Comparison of ENCODE assay signal across 12 cellular contexts in the genomic region with DNA sequence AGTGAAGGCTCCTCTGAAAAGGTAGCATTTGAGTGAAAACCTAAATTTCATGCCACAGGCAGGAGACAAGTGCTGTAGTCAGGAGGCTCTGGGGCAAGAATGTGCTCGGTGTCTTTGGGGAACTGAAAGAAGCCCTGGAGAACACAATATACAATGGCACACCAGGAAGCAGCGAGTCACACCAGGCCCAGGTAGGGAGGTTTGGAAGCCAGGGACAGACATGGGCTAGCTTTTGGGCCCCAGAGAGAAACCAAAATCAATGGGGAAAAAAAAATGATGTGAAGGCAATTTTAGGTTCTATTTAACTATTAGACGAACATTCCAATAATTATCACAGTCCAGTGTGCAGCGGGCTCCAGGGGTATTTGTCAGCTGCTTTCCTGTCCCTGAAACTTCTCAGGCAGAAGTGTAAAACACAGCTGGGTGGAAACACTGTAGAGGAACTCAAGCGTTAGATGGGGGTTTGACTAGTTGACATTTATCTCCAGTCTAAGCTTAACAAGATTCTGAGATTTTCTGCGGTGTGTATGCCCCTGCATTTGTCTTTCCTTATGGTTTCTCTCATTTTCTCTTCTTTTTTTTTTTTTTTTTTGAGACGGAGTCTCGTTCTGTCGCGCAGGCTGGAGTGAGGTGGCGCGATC. TPM values are rescaled to one million over a fixed set of nuclear protein-coding genes. Genes with fewer than 3 reads are reported as not detected.
DNase-seq lines count a peak whose midpoint lies in the region; ATAC-seq, FAIRE-seq and TF ChIP-seq lines count a peak whose summit lies in the region.
"Had no signal": no experiment of that assay in that cellular context is flagged by ENCODE, and none has a peak within 500 bp of the region (broad histone marks: within the 10 kb centered on the region; RNA-seq: fewer than 3 reads in every experiment).

No MANE protein-coding gene starts in this region.

- 30% methylated on average over 6 of the region's 12 CpGs for whole genome bisulfite sequencing in GM12878 (ENCODE audit: insufficient coverage, insufficient replicate concordance, low lambda C conversion rate, missing lambda C conversion rate)

- TF ChIP-seq EP300 in GM12878 (IDR thresholded peaks at IDR 0.05; ENCODE audit: borderline replicate concordance in 1 of 2, control insufficient read depth in 1 of 2, low read depth in 2 of 2, low read length in 2 of 2) = peak; percentile 20 to 43; a peak in 2 of 4 replicates

- H3K9me3 ChIP-seq in GM12878 (replicated peaks; ENCODE audit: control insufficient read depth, insufficient read depth, low read length) = no peaks in the 10 kb centered on the region; the same call in 1 of the 3 replicates
- no peaks in the 10 kb centered on the region for H3K9me3 ChIP-seq in BE2C

- SMC1A ChIA-PET in GM12878 (lab: Charles Lee; ENCODE audit: uncharacterized antibody, unreplicated experiment) = interaction anchor here (0.6 to 1.8 kb wide), 21 partner anchors 11 to 811 kb away, joined by 3 to 15 read pairs (median 5); no protein-coding TSS in a partner anchor

- BruUV-seq in GM12878 (replicated peaks; lab: Mats Ljungman, UMichigan) = no TSS peak

- H4K20me1 ChIP-seq in GM12878 (ENCODE audit: control insufficient read depth, insufficient read depth) = no peaks in the 10 kb centered on the region

- peak; percentile 95 for FAIRE-seq in GM12878 (lab: Jason Lieb, UNC)
- FAIRE-seq: bronchial epithelial cell had no signal

- no peaks in the 10 kb centered on the region for H3K79me2 ChIP-seq in GM12878 (ENCODE audit: control insufficient read depth, insufficient read depth, low read length)

- peak overlapping the region; percentile 68 for H3K27ac ChIP-seq in GM12878 (ENCODE audit: control insufficient read depth, insufficient read depth)
- H3K27ac ChIP-seq: upper lobe of left lung had no signal

- no peaks in the 10 kb centered on the region for H3K27me3 ChIP-seq in GM12878 (replicated peaks in 1 of 2; ENCODE audit: control insufficient read depth in 2 of 2, insufficient read depth in 2 of 2, low read length in 1 of 2)
- H3K27me3 ChIP-seq in BE2C = no peaks in the 10 kb centered on the region
- H3K27me3 ChIP-seq: upper lobe of left lung had no signal

- peak; percentile 91 for ATAC-seq in GM18861 (IDR thresholded peaks at IDR 0.05; ENCODE audit: unreplicated experiment)
- peak; percentile 93 for ATAC-seq in GM21447 (IDR thresholded peaks at IDR 0.05; ENCODE audit: unreplicated experiment)
- ATAC-seq in HG03095 (IDR thresholded peaks at IDR 0.05; ENCODE audit: unreplicated experiment) = peak; percentile 90
- ATAC-seq in GM12878 = peak; percentile 98
- ATAC-seq: activated T-helper 17 cell treated with anti-CD3 and anti-CD28 coated beads, Interleukin-2, amount 50 U/mL, for 72 hours; left colon had no signal

- intact Hi-C loops in GM12878 (cut with micrococcal nuclease; ENCODE audit: unreplicated experiment) = loop anchor here (5.0 kb wide), 1 partner anchor 115 kb away; no protein-coding TSS in a partner anchor

- peak overlapping the region; percentile 62 for H2AFZ ChIP-seq in GM12878 (ENCODE audit: control insufficient read depth, low read depth, low read length)

- no peak for TF ChIP-seq CTCF in GM12878 (IDR thresholded peaks at IDR 0.05 in 2 of 3, conservative IDR thresholded peaks at IDR 0.05 in 1 of 3; ENCODE audit: control insufficient read depth in 2 of 3, extremely low read depth in 1 of 3, insufficient read depth in 1 of 3, low read depth in 3 of 3, low read length in 3 of 3)
- no peak for TF ChIP-seq CTCF in BE2C (IDR thresholded peaks at IDR 0.05; ENCODE audit: low read depth, low read length)

- in situ Hi-C loops in GM12878 (cut with MboI) = no loop called here

- CTCF ChIA-PET in GM12878 (lab: Yijun Ruan, JAX) = interaction anchor here (0.6 to 1.5 kb wide), 7 partner anchors 15 to 286 kb away, joined by 3 to 8 read pairs (median 4); no protein-coding TSS in a partner anchor

- H3K36me3 ChIP-seq in GM12878 (ENCODE audit: control insufficient read depth in 2 of 2, insufficient read depth in 2 of 2, low read length in 1 of 2) (no peaks in the 10 kb centered on the region), BE2C (no peaks in the 10 kb centered on the region)
- H3K36me3 ChIP-seq: upper lobe of left lung had no signal

- H3K4me1 ChIP-seq in GM12878 (ENCODE audit: control insufficient read depth, insufficient read depth, low read length) (peaks cover 15% of the 10 kb centered on the region), BE2C (peaks cover 3% of the 10 kb centered on the region; the same call in 1 of the 2 replicates)
- H3K4me1 ChIP-seq: upper lobe of left lung had no signal

- peak overlapping the region; percentile 59; the same call in 1 of the 2 replicates for H3K4me2 ChIP-seq in GM12878 (ENCODE audit: control insufficient read depth, insufficient read depth)

- RAD21 ChIA-PET in GM12878 (lab: Charles Lee; ENCODE audit: unreplicated experiment) = interaction anchor here (0.7 to 1.5 kb wide), 17 partner anchors 8 to 255 kb away, joined by 3 to 14 read pairs (median 4); no protein-coding TSS in a partner anchor

- no peak overlapping the region for H3K9ac ChIP-seq in GM12878 (ENCODE audit: control insufficient read depth, insufficient read depth, low read length)

- no peak for TF ChIP-seq POLR2A in GM12878 (IDR thresholded peaks at IDR 0.05; ENCODE audit: low read depth, low read length)

- TF ChIP-seq RAD21 in GM12878 (IDR thresholded peaks at IDR 0.05; ENCODE audit: insufficient read depth, low read depth, low read length) = no peak

- POLR2A ChIA-PET in GM12878 (lab: Charles Lee) = interaction anchor here (0.6 to 1.2 kb wide), 7 partner anchors 11 to 248 kb away, joined by 3 to 7 read pairs (median 5); no protein-coding TSS in a partner anchor

- H3K4me3 ChIP-seq in GM12878 = 0 out of 2 replicates have a peak overlapping the region, but pooled peaks have one; percentile 24
- no peak overlapping the region for H3K4me3 ChIP-seq in BE2C (ENCODE audit: low read depth, low read length)
- H3K4me3 ChIP-seq: upper lobe of left lung had no signal

- peak; percentile 61 for DNase-seq in GM12878 (ENCODE audit: low read depth, low spot score)
- DNase-seq in LoVo (ENCODE audit: low spot score) = no peak
- DNase-seq in BE2C = no peak
- no peak for DNase-seq in NCI-H1930 (lab: John Stamatoyannopoulos, UW)
- DNase-seq in NCI-H1092 treated with DMSO at 0.1 percent for 48 hours (lab: John Stamatoyannopoulos, UW) = no peak
- DNase-seq: left colon had no signal

TF ChIP-seq in GM12878, 131 proteins besides CTCF, POLR2A, EP300 and RAD21 (continues in another document):
- no peak for TF ChIP-seq SRF (IDR thresholded peaks at IDR 0.05; ENCODE audit: low read depth in 2 of 2, low read length in 2 of 2)
- no peak for TF ChIP-seq HDAC6 (IDR thresholded peaks at IDR 0.05; ENCODE audit: unreplicated experiment)
- TF ChIP-seq, protein P1, sequence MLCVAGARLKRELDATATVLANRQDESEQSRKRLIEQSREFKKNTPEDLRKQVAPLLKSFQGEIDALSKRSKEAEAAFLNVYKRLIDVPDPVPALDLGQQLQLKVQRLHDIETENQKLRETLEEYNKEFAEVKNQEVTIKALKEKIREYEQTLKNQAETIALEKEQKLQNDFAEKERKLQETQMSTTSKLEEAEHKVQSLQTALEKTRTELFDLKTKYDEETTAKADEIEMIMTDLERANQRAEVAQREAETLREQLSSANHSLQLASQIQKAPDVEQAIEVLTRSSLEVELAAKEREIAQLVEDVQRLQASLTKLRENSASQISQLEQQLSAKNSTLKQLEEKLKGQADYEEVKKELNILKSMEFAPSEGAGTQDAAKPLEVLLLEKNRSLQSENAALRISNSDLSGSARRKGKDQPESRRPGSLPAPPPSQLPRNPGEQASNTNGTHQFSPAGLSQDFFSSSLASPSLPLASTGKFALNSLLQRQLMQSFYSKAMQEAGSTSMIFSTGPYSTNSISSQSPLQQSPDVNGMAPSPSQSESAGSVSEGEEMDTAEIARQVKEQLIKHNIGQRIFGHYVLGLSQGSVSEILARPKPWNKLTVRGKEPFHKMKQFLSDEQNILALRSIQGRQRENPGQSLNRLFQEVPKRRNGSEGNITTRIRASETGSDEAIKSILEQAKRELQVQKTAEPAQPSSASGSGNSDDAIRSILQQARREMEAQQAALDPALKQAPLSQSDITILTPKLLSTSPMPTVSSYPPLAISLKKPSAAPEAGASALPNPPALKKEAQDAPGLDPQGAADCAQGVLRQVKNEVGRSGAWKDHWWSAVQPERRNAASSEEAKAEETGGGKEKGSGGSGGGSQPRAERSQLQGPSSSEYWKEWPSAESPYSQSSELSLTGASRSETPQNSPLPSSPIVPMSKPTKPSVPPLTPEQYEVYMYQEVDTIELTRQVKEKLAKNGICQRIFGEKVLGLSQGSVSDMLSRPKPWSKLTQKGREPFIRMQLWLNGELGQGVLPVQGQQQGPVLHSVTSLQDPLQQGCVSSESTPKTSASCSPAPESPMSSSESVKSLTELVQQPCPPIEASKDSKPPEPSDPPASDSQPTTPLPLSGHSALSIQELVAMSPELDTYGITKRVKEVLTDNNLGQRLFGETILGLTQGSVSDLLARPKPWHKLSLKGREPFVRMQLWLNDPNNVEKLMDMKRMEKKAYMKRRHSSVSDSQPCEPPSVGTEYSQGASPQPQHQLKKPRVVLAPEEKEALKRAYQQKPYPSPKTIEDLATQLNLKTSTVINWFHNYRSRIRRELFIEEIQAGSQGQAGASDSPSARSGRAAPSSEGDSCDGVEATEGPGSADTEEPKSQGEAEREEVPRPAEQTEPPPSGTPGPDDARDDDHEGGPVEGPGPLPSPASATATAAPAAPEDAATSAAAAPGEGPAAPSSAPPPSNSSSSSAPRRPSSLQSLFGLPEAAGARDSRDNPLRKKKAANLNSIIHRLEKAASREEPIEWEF (IDR thresholded peaks at IDR 0.05; ENCODE audit: insufficient replicate concordance, low read depth, low read length) = peak; percentile 35

RNA-seq across cellular contexts. Expression of gene EGLN3, which starts 21.8 kb away (rescaled TPM):
- 20.3 and 22.4 TPM in 2 replicates for total RNA-seq in GM12878 (2013; cell fraction: nucleolus; rRNA removed)
- total RNA-seq in GM12878 (2014; rRNA removed) (2.1 and 2.7 TPM in 2 replicates), GM12878 (2014; rRNA removed; fragmentation: Illumina TruSeq; extraction: Trizol) (1.6 and 2.4 TPM in 2 replicates), GM12878 (2021) (1.7 and 3.0 TPM in 2 replicates)
- 28.3 TPM for polyA plus RNA-seq in GM12878 (2011; ENCODE audit: low read depth)
- polyA plus RNA-seq in GM12878 (2011; rRNA removed) (8.1 and 10.7 TPM in 2 replicates), GM12878 (2014; fragmentation: Illumina TruSeq; extraction: Trizol) (1.8 and 2.5 TPM in 2 replicates), GM12878 (2014; fragmentation: Nextera tagmentation; extraction: Ambion mirVana) (1 to 10 TPM; 1.4 to 2.1 TPM), GM12878 (2014; rRNA removed) (0.71 and 2.0 TPM in 2 replicates), GM12878 (2016; fragmentation: Nextera tagmentation; extraction: Ambion mirVana) (under 1 TPM; 0.42 to 0.84 TPM)
- polyA plus RNA-seq in GM12878 (2011; cell fraction: cytosol; rRNA removed) = 3.8 and 5.6 TPM in 2 replicates
- 5.5 and 9.4 TPM in 2 replicates for polyA plus RNA-seq in GM12878 (2011; cell fraction: nucleus; rRNA removed)
- 9.3 and 15.9 TPM in 2 replicates for polyA plus RNA-seq in GM12878 (2012)
- 6.3 and 8.6 TPM in 2 replicates for polyA minus RNA-seq in GM12878 (2011; rRNA and poly(A)+ RNA removed)
- polyA minus RNA-seq in GM12878 (2011; cell fraction: cytosol; rRNA and poly(A)+ RNA removed) = 2.7 and 3.3 TPM in 2 replicates
- 4.4 and 7.5 TPM in 2 replicates for polyA minus RNA-seq in GM12878 (2011; cell fraction: nucleus; rRNA and poly(A)+ RNA removed)
- polyA plus RNA-seq in BE2C (2012; ENCODE audit: insufficient read depth, insufficient read length, low read depth) = 16.5 TPM
